In genomic region chr7:16727736-16728135, GRCh38 we compare ENCODE assay signal across 19 cellular contexts. TPM values are rescaled to one million over a fixed set of nuclear protein-coding genes. Genes with fewer than 3 reads are reported as not detected.
DNase-seq lines count a peak whose midpoint lies in the region; ATAC-seq, FAIRE-seq and TF ChIP-seq lines count a peak whose summit lies in the region.
"Had no signal": no experiment of that assay in that cellular context is flagged by ENCODE, and none has a peak within 500 bp of the region (broad histone marks: within the 10 kb centered on the region; RNA-seq: fewer than 3 reads in every experiment).

No MANE protein-coding gene starts in this region.

- H3K9me3 ChIP-seq in IMR-90 (ENCODE audit: control insufficient read depth, insufficient read depth, low read length) (no peaks in the 10 kb centered on the region), spleen (no peaks in the 10 kb centered on the region)
- H3K9me3 ChIP-seq: A549, HAP-1 had no signal

- no peak overlapping the region for H3K4me2 ChIP-seq in IMR-90 (ENCODE audit: low read depth, low read length)
- H3K4me2 ChIP-seq: A549 had no signal

- POLR2A ChIA-PET in IMR-90 (lab: Charles Lee; ENCODE audit: unreplicated experiment), result no interaction called here
- POLR2A ChIA-PET in activated CD4-positive, alpha-beta T cell treated with anti-CD3 and anti-CD28 coated beads for 36 hours (lab: Charles Lee), result no interaction called here

- no peak overlapping the region for H2AFZ ChIP-seq in IMR-90 (replicated peaks; ENCODE audit: low read length, poor library complexity)

- H3K79me1 ChIP-seq in IMR-90 (ENCODE audit: low read depth in 1 of 2, low read length in 2 of 2), result no peaks in the 10 kb centered on the region

- H3K9me1 ChIP-seq in IMR-90 (ENCODE audit: insufficient read depth, low read length), result no peaks in the 10 kb centered on the region

- H3K27me3 ChIP-seq in IMR-90 (ENCODE audit: control insufficient read depth, insufficient read depth, low read length) (no peaks in the 10 kb centered on the region), bronchial epithelial cell (ENCODE audit: control insufficient read depth, insufficient read depth, low read length) (no peaks in the 10 kb centered on the region), spleen (replicated peaks in 1 of 7) (no peaks in the 10 kb centered on the region)

- no peaks in the 10 kb centered on the region for H3K36me3 ChIP-seq in IMR-90 (ENCODE audit: control insufficient read depth, insufficient read depth, low read length)
- no peaks in the 10 kb centered on the region for H3K36me3 ChIP-seq in bronchial epithelial cell (ENCODE audit: control insufficient read depth, insufficient read depth, low read length)
- H3K36me3 ChIP-seq in spleen, result no peaks in the 10 kb centered on the region
- H3K36me3 ChIP-seq: HAP-1 had no signal

- no peak overlapping the region for H3K27ac ChIP-seq in IMR-90 (ENCODE audit: insufficient read depth, low read length)
- H3K27ac ChIP-seq in spleen, result no peak overlapping the region
- H3K27ac ChIP-seq: A549 had no signal

- DNase-seq in IMR-90, result peak; percentile 24
- DNase-seq in SK-MEL-5 (ENCODE audit: low read depth, low spot score), result peak; percentile 83
- peak; percentile 74 for DNase-seq in bronchial epithelial cell (ENCODE audit: low read depth)
- peak; percentile 33 for DNase-seq in iris pigment epithelial cell (ENCODE audit: low read depth)
- DNase-seq in activated CD4-positive, alpha-beta T cell treated with anti-CD3 and anti-CD28 coated beads for 36 hours, result no peak
- no peak for DNase-seq in spleen
- DNase-seq in stimulated activated naive CD8-positive, alpha-beta T cell treated with anti-CD3 and anti-CD28 coated beads, Interleukin-15, amount 100 ng/mL, for 72 hours, result no peak
- DNase-seq: CD8-positive, alpha-beta T cell; COR-L47; DMS153 had no signal

- H3K18ac ChIP-seq in IMR-90 (ENCODE audit: low read depth, low read length), result no peak overlapping the region

- H3K27me3 Mint-ChIP-seq in activated CD4-positive, alpha-beta T cell treated with anti-CD3 and anti-CD28 coated beads for 36 hours, result no peaks in the 10 kb centered on the region
- H3K27me3 Mint-ChIP-seq in stimulated activated naive CD8-positive, alpha-beta T cell treated with anti-CD3 and anti-CD28 coated beads, Interleukin-15, amount 100 ng/mL, for 72 hours, result no peaks in the 10 kb centered on the region

- no peak overlapping the region for H3K27ac Mint-ChIP-seq in activated CD4-positive, alpha-beta T cell treated with anti-CD3 and anti-CD28 coated beads for 36 hours
- no peak overlapping the region for H3K27ac Mint-ChIP-seq in stimulated activated naive CD8-positive, alpha-beta T cell treated with anti-CD3 and anti-CD28 coated beads, Interleukin-15, amount 100 ng/mL, for 72 hours
- H3K27ac Mint-ChIP-seq: CD14-positive monocyte; CD8-positive, alpha-beta T cell had no signal

- H2BK20ac ChIP-seq in IMR-90 (ENCODE audit: low read depth, low read length), result no peak overlapping the region

- in situ Hi-C loops in IMR-90 (cut with MboI; ENCODE audit: low sequenced_read_pairs) (no loop called here), SK-MEL-5 (cut with HindIII; ENCODE audit: low pct_unique_long_range_greater_than_20kb, low sequenced_read_pairs) (no loop called here)

- H3K4me3 ChIP-seq in IMR-90 (ENCODE audit: insufficient read depth, low read depth, low read length) (no peak overlapping the region), bronchial epithelial cell (ENCODE audit: low read depth, low read length) (no peak overlapping the region), spleen (no peak overlapping the region)
- H3K4me3 ChIP-seq: A549, HAP-1 had no signal

- no peak overlapping the region for H3K23ac ChIP-seq in IMR-90 (ENCODE audit: low read depth, low read length)

- TF ChIP-seq CTCF in IMR-90 (conservative IDR thresholded peaks at IDR 0.05; ENCODE audit: low read depth, low read length) (no peak), bronchial epithelial cell (IDR thresholded peaks at IDR 0.05; ENCODE audit: insufficient read depth, low read length, severe bottlenecking) (no peak), spleen (IDR thresholded peaks at IDR 0.05 in 8 of 11, conservative IDR thresholded peaks at IDR 0.05 in 3 of 11) (no peak)

- no peaks in the 10 kb centered on the region for H4K20me1 ChIP-seq in IMR-90 (ENCODE audit: insufficient read depth, low read length)

- no peak overlapping the region for H4K91ac ChIP-seq in IMR-90 (ENCODE audit: insufficient read depth, low read depth, low read length)

- H2BK120ac ChIP-seq in IMR-90 (ENCODE audit: low read depth, low read length), result no peak overlapping the region

- no peak for TF ChIP-seq POLR2A in IMR-90 (IDR thresholded peaks at IDR 0.05; ENCODE audit: low read depth, low read length)
- no peak for TF ChIP-seq POLR2A in spleen (IDR thresholded peaks at IDR 0.05)

- no peak overlapping the region for H2BK5ac ChIP-seq in IMR-90 (ENCODE audit: low read depth, low read length, poor library complexity, severe bottlenecking)

- WGBS in IMR-90 (ENCODE audit: extremely low coverage in 2 of 2, insufficient read length in 1 of 2), 2 experiments, result 100% methylated on average over 2 of the region's 4 CpGs; no CpG with 5 or more reads in 1 of the 2 experiments
- 88 to 98% (median 93%) methylated on average over 4 of the region's 4 CpGs for WGBS in spleen, 5 donors

- no peak overlapping the region for H4K5ac ChIP-seq in IMR-90 (ENCODE audit: low read depth, low read length)

- no peak overlapping the region for H3K14ac ChIP-seq in IMR-90 (replicated peaks; ENCODE audit: low read depth, low read length)

- no TSS peak for BruUV-seq in IMR-90 (replicated peaks; lab: Mats Ljungman, UMichigan)

- H2AK5ac ChIP-seq in IMR-90 (ENCODE audit: low read depth, low read length), result no peak overlapping the region

- H3K36me3 Mint-ChIP-seq in activated CD4-positive, alpha-beta T cell treated with anti-CD3 and anti-CD28 coated beads for 36 hours (ENCODE audit: low read depth), result no peaks in the 10 kb centered on the region
- H3K36me3 Mint-ChIP-seq: CD14-positive monocyte; CD8-positive, alpha-beta T cell had no signal

- H2AK9ac ChIP-seq in IMR-90 (replicated peaks; ENCODE audit: low read depth, low read length, poor library complexity), result no peak overlapping the region

- no peak for FAIRE-seq in bronchial epithelial cell (lab: Jason Lieb, UNC)
- FAIRE-seq: A549, D721Med, GM12892, H1, HepG2, HTR-8/SVneo had no signal

- H3K56ac ChIP-seq in IMR-90 (ENCODE audit: extremely low read depth, insufficient read depth, low read length), result no peak overlapping the region

- H3K4me1 ChIP-seq in IMR-90 (ENCODE audit: control insufficient read depth, insufficient read depth, low read length) (no peaks in the 10 kb centered on the region), spleen (no peaks in the 10 kb centered on the region)

- dilution Hi-C loops in IMR-90 (cut with HindIII; ENCODE audit: low sequenced_read_pairs, unreplicated experiment), result no loop called here

- no peak overlapping the region for H3K4ac ChIP-seq in IMR-90 (ENCODE audit: low read depth, low read length)

- no peak overlapping the region for H3K9ac ChIP-seq in IMR-90 (ENCODE audit: low read depth, low read length)

- TF ChIP-seq RAD21 in IMR-90 (IDR thresholded peaks at IDR 0.05; ENCODE audit: low read length), result no peak

- intact Hi-C loops in IMR-90 (cut with micrococcal nuclease), result loop anchor here (5.0 kb wide), 1 partner anchor 1470 kb away; no protein-coding TSS in a partner anchor
- intact Hi-C loops in activated CD4-positive, alpha-beta T cell treated with anti-CD3 and anti-CD28 coated beads for 36 hours (cut with DNase I, micrococcal nuclease), result no loop called here
- intact Hi-C loops in spleen (cut with DNase I; ENCODE audit: low total_unique reads), result no loop called here

- H3K4me3 Mint-ChIP-seq in activated CD4-positive, alpha-beta T cell treated with anti-CD3 and anti-CD28 coated beads for 36 hours, result no peak overlapping the region
- no peak overlapping the region for H3K4me3 Mint-ChIP-seq in stimulated activated naive CD8-positive, alpha-beta T cell treated with anti-CD3 and anti-CD28 coated beads, Interleukin-15, amount 100 ng/mL, for 72 hours
- H3K4me3 Mint-ChIP-seq: CD14-positive monocyte; CD8-positive, alpha-beta T cell had no signal

- CTCF ChIA-PET in IMR-90 (lab: Yijun Ruan, JAX), result interaction anchor here (0.8 kb wide), 1 partner anchor 13 kb away, joined by 3 read pairs; no protein-coding TSS in a partner anchor
- CTCF ChIA-PET in activated CD4-positive, alpha-beta T cell treated with anti-CD3 and anti-CD28 coated beads for 36 hours (lab: Charles Lee), result no interaction called here

- H3K9me3 Mint-ChIP-seq in activated CD4-positive, alpha-beta T cell treated with anti-CD3 and anti-CD28 coated beads for 36 hours (ENCODE audit: low read depth), result no peaks in the 10 kb centered on the region
- no peaks in the 10 kb centered on the region for H3K9me3 Mint-ChIP-seq in stimulated activated naive CD8-positive, alpha-beta T cell treated with anti-CD3 and anti-CD28 coated beads, Interleukin-15, amount 100 ng/mL, for 72 hours
- H3K9me3 Mint-ChIP-seq: CD8-positive, alpha-beta T cell had no signal

- ATAC-seq in IMR-90 (ENCODE audit: low read depth), result no peak
- ATAC-seq in activated CD4-positive, alpha-beta T cell treated with anti-CD3 and anti-CD28 coated beads for 36 hours, result no peak
- ATAC-seq in stimulated activated naive CD8-positive, alpha-beta T cell treated with anti-CD3 and anti-CD28 coated beads, Interleukin-15, amount 100 ng/mL, for 72 hours, result no peak
- ATAC-seq: A549; CD8-positive, alpha-beta T cell; HepG2 had no signal

- H4K8ac ChIP-seq in IMR-90 (ENCODE audit: low read depth in 2 of 2, low read length in 2 of 2), result no peak overlapping the region

- no peaks in the 10 kb centered on the region for H3K4me1 Mint-ChIP-seq in activated CD4-positive, alpha-beta T cell treated with anti-CD3 and anti-CD28 coated beads for 36 hours
- H3K4me1 Mint-ChIP-seq in stimulated activated naive CD8-positive, alpha-beta T cell treated with anti-CD3 and anti-CD28 coated beads, Interleukin-15, amount 100 ng/mL, for 72 hours, result no peaks in the 10 kb centered on the region
- H3K4me1 Mint-ChIP-seq: CD14-positive monocyte had no signal

- no peak overlapping the region for H2BK15ac ChIP-seq in IMR-90 (ENCODE audit: low read depth, low read length)

RNA-seq across cellular contexts. Expression of gene TSPAN13, which starts 25.8 kb away (rescaled TPM):
- total RNA-seq in IMR-90 (2012; rRNA removed) (3.0 and 6.1 TPM in 2 replicates), bronchial epithelial cell (32.6 and 41.6 TPM in 2 replicates), spleen (10 to 100 TPM; 30.1 to 52.6 (median 47.0) TPM)
- polyA plus RNA-seq in IMR-90 (2012; rRNA removed) (3.6 and 5.0 TPM in 2 replicates), spleen (10 to 100 TPM; 39.7 to 53.0 (median 42.5) TPM)
- polyA plus RNA-seq in IMR-90 (2012; cell fraction: cytosol; rRNA removed), result 1.5 and 1.7 TPM in 2 replicates
- polyA plus RNA-seq in IMR-90 (2012; cell fraction: nucleus; rRNA removed; ENCODE audit: low replicate concordance), result 0.61 and 2.2 TPM in 2 replicates
- total RNA-seq in SK-MEL-5 (2014; rRNA removed; shearing (Covaris generic)), result 36.7 and 38.7 TPM in 2 replicates
- 55.5 and 59.7 TPM in 2 replicates for polyA plus RNA-seq in SK-MEL-5 (2015; cell fraction: cytosol; rRNA removed)
- polyA plus RNA-seq in SK-MEL-5 (2015; cell fraction: nucleus; rRNA removed), result 9.8 and 13.9 TPM in 2 replicates
- total RNA-seq in activated CD4-positive, alpha-beta T cell treated with anti-CD3 and anti-CD28 coated beads for 36 hours, result under 1 TPM; 0.47 to 0.64 TPM
- total RNA-seq: G401 had no signal

Comparison
In these comparisons a context has a peak if more than half of its experiments do, and no peak if none do; other contexts are left out.
1. DNase-seq: peak in IMR-90 (single experiment), SK-MEL-5 (single experiment), bronchial epithelial cell (single experiment) and iris pigment epithelial cell (single experiment); none in activated CD4-positive, alpha-beta T cell treated with anti-CD3 and anti-CD28 coated beads for 36 hours (single experiment), spleen (single experiment) and stimulated activated naive CD8-positive, alpha-beta T cell treated with anti-CD3 and anti-CD28 coated beads, Interleukin-15, amount 100 ng/mL, for 72 hours (0 of 2).